ENCODE assay signal across 1 cellular context in the genomic region with DNA sequence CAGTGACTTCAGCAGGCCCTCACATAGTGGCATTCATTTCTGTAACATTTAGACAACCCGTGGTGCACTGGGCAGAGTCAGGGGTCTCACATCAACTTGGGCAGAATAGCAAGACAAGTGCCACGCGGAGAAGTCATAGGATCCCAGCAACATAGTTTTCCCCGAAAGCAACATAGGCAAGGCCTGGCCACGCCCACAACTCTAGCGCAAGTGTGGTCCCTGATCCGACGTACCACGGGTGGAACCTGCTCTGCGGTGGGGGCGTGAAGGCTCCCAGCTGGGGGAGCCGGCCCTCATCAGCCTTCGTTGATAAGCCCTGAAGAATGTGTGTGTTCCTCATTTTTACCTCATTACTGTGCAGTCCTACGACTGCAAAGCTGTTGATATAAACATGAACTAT.
TF ChIP-seq lines count a peak whose summit lies in the region.

No MANE protein-coding gene starts in this region.

TF ChIP-seq in K562, 482 proteins besides CTCF, POLR2A, EP300 and RAD21 (continued from another document):
- no peak for TF ChIP-seq POLR2AphosphoS2 (IDR thresholded peaks at IDR 0.05; ENCODE audit: low read length)
- peak; percentile 54 for TF ChIP-seq SPI1 (IDR thresholded peaks at IDR 0.05; ENCODE audit: borderline replicate concordance, low read depth, low read length)
- peak; percentile 17; the same call in 1 of the 2 replicates for TF ChIP-seq TCF3 (CRISPR knock-in tag; IDR thresholded peaks at IDR 0.05)
- TF ChIP-seq CBFA2T3 (IDR thresholded peaks at IDR 0.05): peak; percentile 25; the same call in 1 of the 2 replicates
- peak; percentile 73; the same call in 1 of the 2 replicates for TF ChIP-seq ZNF134 (CRISPR knock-in tag; conservative IDR thresholded peaks at IDR 0.05)
- no peak for TF ChIP-seq CBX1 (IDR thresholded peaks at IDR 0.05; ENCODE audit: low read depth)
- TF ChIP-seq NRF1 (conservative IDR thresholded peaks at IDR 0.05 in 1 of 2, IDR thresholded peaks at IDR 0.05 in 1 of 2): 0 out of 4 replicates have a peak, but pooled peaks of 1 of the 2 experiments have one; percentile 22
